9 cellular contexts compared by ENCODE assay signal in genomic region chr9:136011703-136012496, GRCh38. TPM values are rescaled to one million over a fixed set of nuclear protein-coding genes. Genes with fewer than 3 reads are reported as not detected.
A peak's percentile ranks its signal among the peaks of the same experiment; 100 is the strongest.
DNase-seq lines count a peak whose midpoint lies in the region; FAIRE-seq and TF ChIP-seq lines count a peak whose summit lies in the region.
"Had no signal": no experiment of that assay in that cellular context is flagged by ENCODE, and none has a peak within 500 bp of the region (broad histone marks: within the 10 kb centered on the region; RNA-seq: fewer than 3 reads in every experiment).

No MANE protein-coding gene starts in this region.

- TF ChIP-seq CTCF in ascending aorta (IDR thresholded peaks at IDR 0.05), result no peak
- TF ChIP-seq CTCF in left ventricle myocardium inferior (IDR thresholded peaks at IDR 0.05; ENCODE audit: borderline replicate concordance), result no peak

- H3K27ac ChIP-seq in ascending aorta, result peak overlapping the region; percentile 42 to 56
- peak overlapping the region; percentile 78 for H3K27ac ChIP-seq in left ventricle myocardium inferior (replicated peaks)
- H3K27ac ChIP-seq: SJCRH30 had no signal

- FAIRE-seq in GM19239 (lab: Jason Lieb, UNC), result no peak

- intact Hi-C loops in ascending aorta (cut with DNase I), result no loop called here
- intact Hi-C loops in left ventricle myocardium inferior (cut with micrococcal nuclease), result no loop called here

- H3K9me3 ChIP-seq in ascending aorta, result no peaks in the 10 kb centered on the region
- H3K9me3 ChIP-seq in left ventricle myocardium inferior (replicated peaks), result no peaks in the 10 kb centered on the region
- H3K9me3 ChIP-seq: SJCRH30 had no signal

- H3K36me3 ChIP-seq in ascending aorta (peaks cover 56 to 70% of the 10 kb centered on the region in 2 donors), left ventricle myocardium inferior (peaks cover 40% of the 10 kb centered on the region)
- H3K36me3 ChIP-seq: SJCRH30 had no signal

- DNase-seq in C1 segment of cervical spinal cord (lab: John Stamatoyannopoulos, UW) (peak in 8 of 14 donors; percentile 32 to 84 (median 52)), ascending aorta (ENCODE audit: low spot score in 2 of 2) (peak in 1 of 2 donors; percentile 84), left ventricle myocardium inferior (peak; percentile 90), pulmonary artery endothelial cell (ENCODE audit: low read depth, low spot score) (peak; percentile 37), NCI-H82 (lab: John Stamatoyannopoulos, UW) (no peak), GM19239 (ENCODE audit: insufficient read length, low spot score) (no peak)
- no peak for DNase-seq in activated CD4-positive, CD25-positive, alpha-beta regulatory T cell (lab: John Stamatoyannopoulos, UW)
- no peak for DNase-seq in stimulated activated CD4-positive, alpha-beta T cell treated with anti-CD3 and anti-CD28 coated beads, Interleukin-1b, Interleukin-23, amount 100 ng/mL, for 48 hours

- H3K4me1 ChIP-seq in ascending aorta (peaks cover 3 to 5% of the 10 kb centered on the region in 2 donors), left ventricle myocardium inferior (peaks cover 64% of the 10 kb centered on the region)

- no peak overlapping the region for H3K4me3 ChIP-seq in ascending aorta
- H3K4me3 ChIP-seq in left ventricle myocardium inferior, result peak overlapping the region; percentile 43
- H3K4me3 ChIP-seq: SJCRH30 had no signal

- no peaks in the 10 kb centered on the region for H3K27me3 ChIP-seq in ascending aorta
- no peaks in the 10 kb centered on the region for H3K27me3 ChIP-seq in left ventricle myocardium inferior (ENCODE audit: low read depth)
- H3K27me3 ChIP-seq: SJCRH30 had no signal

RNA-seq across cellular contexts. Expression of gene UBAC1, which starts 50.7 kb away (rescaled TPM):
- total RNA-seq in ascending aorta, result 31.0 TPM
- total RNA-seq in left ventricle myocardium inferior, result 108 TPM
- total RNA-seq in pulmonary artery endothelial cell, result 37.7 and 38.5 TPM in 2 replicates

Comparison
In these comparisons a context has a peak if more than half of its experiments do, and no peak if none do; other contexts are left out.
1. DNase-seq: peak in C1 segment of cervical spinal cord (8 of 14), left ventricle myocardium inferior (single experiment) and pulmonary artery endothelial cell (single experiment); none in activated CD4-positive, CD25-positive, alpha-beta regulatory T cell (0 of 4), stimulated activated CD4-positive, alpha-beta T cell treated with anti-CD3 and anti-CD28 coated beads, Interleukin-1b, Interleukin-23, amount 100 ng/mL, for 48 hours (single experiment), NCI-H82 (single experiment) and GM19239 (single experiment).